17 cellular contexts compared by ENCODE assay signal in the genomic region with DNA sequence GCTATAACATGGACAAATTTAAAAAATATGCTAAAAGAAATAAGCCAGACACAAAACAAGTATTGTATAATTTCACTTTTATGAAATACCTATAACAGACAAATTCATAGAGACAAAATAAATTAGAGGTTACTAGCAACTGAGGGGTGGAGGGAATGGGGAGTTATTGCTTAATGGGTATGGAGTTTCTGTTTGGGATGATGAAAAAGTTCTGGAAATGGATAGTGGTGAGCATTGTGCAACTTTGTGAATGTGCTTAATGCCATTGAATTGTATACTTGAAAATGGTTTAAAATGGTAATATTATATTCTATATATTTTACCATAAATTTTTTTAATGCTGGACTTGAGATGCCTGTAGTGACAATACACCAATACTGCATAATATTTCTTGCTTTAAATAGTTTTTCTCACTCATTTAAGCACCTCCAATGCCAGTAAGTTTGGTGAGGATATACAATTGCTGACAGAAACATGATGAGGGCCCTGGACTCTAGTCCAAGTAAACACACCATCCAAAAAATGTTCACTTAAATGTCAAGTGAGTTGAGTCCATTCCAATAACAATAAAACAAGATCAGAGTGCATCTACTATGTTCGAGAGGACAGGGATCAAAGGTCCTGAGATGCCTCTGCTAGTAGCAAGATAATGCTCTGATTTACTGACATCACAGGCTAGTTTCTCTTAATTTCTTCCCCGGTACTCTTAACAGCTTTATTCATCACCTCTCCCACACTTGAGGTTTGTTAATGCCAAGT.
A peak's percentile ranks its signal among the peaks of the same experiment; 100 is the strongest.
DNase-seq lines count a peak whose midpoint lies in the region; TF ChIP-seq lines count a peak whose summit lies in the region.
"Had no signal": no experiment of that assay in that cellular context is flagged by ENCODE, and none has a peak within 500 bp of the region (broad histone marks: within the 10 kb centered on the region; RNA-seq: fewer than 3 reads in every experiment).

No MANE protein-coding gene starts in this region.

- intact Hi-C loops in stomach (cut with DNase I; ENCODE audit: low total_unique reads): no loop called here

- H3K36me3 ChIP-seq in stomach: peaks cover 0 to 6% (median 1%) of the 10 kb centered on the region in 4 donors

- DNase-seq in HuH-7 (ENCODE audit: low spot score) (peak; percentile 55), dedifferentiated amniotic fluid mesenchymal stem cell (ENCODE audit: extremely low spot score) (peak; percentile 16), stomach (no peak), NCI-H1436 treated with DMSO at 0.1 percent for 48 hours (lab: John Stamatoyannopoulos, UW) (no peak), DMS79 treated with DMSO at 0.1 percent for 48 hours (lab: John Stamatoyannopoulos, UW) (no peak), 8988T (no peak), GOT3 (lab: John Stamatoyannopoulos, UW) (no peak)
- DNase-seq: activated effector memory CD4-positive, alpha-beta T cell treated with Interleukin-2 at 50 U/mL for 16 hours; DMS79; NCI-H1092; NCI-H2171 treated with DMSO at 0.1 percent for 48 hours; stimulated activated CD4-positive, alpha-beta T cell treated with anti-CD3 and anti-CD28 coated beads, Interleukin-15, amount 100 ng/mL, for 24 hours; testis had no signal

- no peaks in the 10 kb centered on the region for H3K9me3 ChIP-seq in stomach
- H3K9me3 ChIP-seq: BLaER1 treated with 17β-estradiol and CSF1 and Interleukin-3, amounts not matched to agents 10 nM and 100 nM; testis had no signal

- WGBS in stomach, 5 donors: 36 to 56% (median 45%) methylated on average over 2 of the region's 2 CpGs

- no peaks in the 10 kb centered on the region for H3K27me3 ChIP-seq in layer of hippocampus (ENCODE audit: control insufficient read depth, insufficient read depth, low read length)
- no peaks in the 10 kb centered on the region for H3K27me3 ChIP-seq in stomach
- H3K27me3 ChIP-seq: BLaER1 treated with 17β-estradiol and CSF1 and Interleukin-3, amounts not matched to agents 10 nM and 100 nM; testis had no signal

- no peak for TF ChIP-seq EP300 in stomach (IDR thresholded peaks at IDR 0.05)

- H3K27ac ChIP-seq in layer of hippocampus (ENCODE audit: low read depth, low read length) (peak overlapping the region; percentile 62), stomach (peak overlapping the region in 3 of 5 donors; percentile 12 to 57 (median 47))
- H3K27ac ChIP-seq: BLaER1 treated with 17β-estradiol and CSF1 and Interleukin-3, amounts not matched to agents 10 nM and 100 nM; parathyroid adenoma; SK-N-MC had no signal

- H3K4me3 ChIP-seq in stomach: no peak overlapping the region
- H3K4me3 ChIP-seq: BLaER1 treated with 17β-estradiol and CSF1 and Interleukin-3, amounts not matched to agents 10 nM and 100 nM; SK-N-MC; testis had no signal

- TF ChIP-seq POLR2A in stomach (IDR thresholded peaks at IDR 0.05): no peak

- no peak for TF ChIP-seq CTCF in stomach (IDR thresholded peaks at IDR 0.05)

- peaks cover 11 to 74% (median 41%) of the 10 kb centered on the region in 4 donors for H3K4me1 ChIP-seq in stomach

Comparison
In these comparisons a context has a peak if more than half of its experiments do, and no peak if none do; other contexts are left out.
1. DNase-seq: peak in HuH-7 (single experiment) and dedifferentiated amniotic fluid mesenchymal stem cell (single experiment); none in stomach (single experiment), NCI-H1436 treated with DMSO at 0.1 percent for 48 hours (single experiment), DMS79 treated with DMSO at 0.1 percent for 48 hours (single experiment), 8988T (single experiment) and GOT3 (single experiment).